12 cellular contexts compared by ENCODE assay signal in genomic region chr15:89330119-89330518, GRCh38. TPM values are rescaled to one million over a fixed set of nuclear protein-coding genes. Genes with fewer than 3 reads are reported as not detected.
A peak's percentile ranks its signal among the peaks of the same experiment; 100 is the strongest.
DNase-seq lines count a peak whose midpoint lies in the region; ATAC-seq lines count a peak whose summit lies in the region.
"Had no signal": no experiment of that assay in that cellular context is flagged by ENCODE, and none has a peak within 500 bp of the region (broad histone marks: within the 10 kb centered on the region; RNA-seq: fewer than 3 reads in every experiment).

No MANE protein-coding gene starts in this region.

- H3K27me3 Mint-ChIP-seq in activated naive CD4-positive, alpha-beta T cell treated with anti-CD3 and anti-CD28 coated beads, Interleukin-2, amount 50 U/mL, for 24 hours = peaks cover 2% of the 10 kb centered on the region
- no peaks in the 10 kb centered on the region for H3K27me3 Mint-ChIP-seq in activated T-helper 17 cell treated with anti-CD3 and anti-CD28 coated beads, Interleukin-2, amount 50 U/mL, for 72 hours
- H3K27me3 Mint-ChIP-seq: memory B cell had no signal

- H3K4me1 Mint-ChIP-seq in activated naive CD4-positive, alpha-beta T cell treated with anti-CD3 and anti-CD28 coated beads, Interleukin-2, amount 50 U/mL, for 24 hours = peaks cover 59% of the 10 kb centered on the region
- peaks cover 44% of the 10 kb centered on the region for H3K4me1 Mint-ChIP-seq in activated T-helper 17 cell treated with anti-CD3 and anti-CD28 coated beads, Interleukin-2, amount 50 U/mL, for 72 hours

- ATAC-seq in activated T-helper 17 cell treated with anti-CD3 and anti-CD28 coated beads, Interleukin-2, amount 50 U/mL, for 72 hours (replicated peaks) = no peak
- ATAC-seq in GM18868 (IDR thresholded peaks at IDR 0.05; ENCODE audit: unreplicated experiment) (no peak), HG03159 (IDR thresholded peaks at IDR 0.05; ENCODE audit: unreplicated experiment) (no peak)

- peak overlapping the region; percentile 86 for H3K4me3 Mint-ChIP-seq in activated naive CD4-positive, alpha-beta T cell treated with anti-CD3 and anti-CD28 coated beads, Interleukin-2, amount 50 U/mL, for 24 hours
- H3K4me3 Mint-ChIP-seq in activated T-helper 17 cell treated with anti-CD3 and anti-CD28 coated beads, Interleukin-2, amount 50 U/mL, for 72 hours = peak overlapping the region; percentile 79

- peaks cover 26% of the 10 kb centered on the region for H3K36me3 Mint-ChIP-seq in activated naive CD4-positive, alpha-beta T cell treated with anti-CD3 and anti-CD28 coated beads, Interleukin-2, amount 50 U/mL, for 24 hours
- H3K36me3 Mint-ChIP-seq in activated T-helper 17 cell treated with anti-CD3 and anti-CD28 coated beads, Interleukin-2, amount 50 U/mL, for 72 hours (ENCODE audit: low read depth) = peaks cover 92% of the 10 kb centered on the region

- no peak for DNase-seq in activated naive CD4-positive, alpha-beta T cell (lab: John Stamatoyannopoulos, UW)
- peak; percentile 76 for DNase-seq in mesenteric fat pad (ENCODE audit: low spot score)
- DNase-seq in pons (ENCODE audit: low spot score) = no peak
- no peak for DNase-seq in NCI-H2081 treated with DMSO at 0.1 percent for 48 hours (lab: John Stamatoyannopoulos, UW)
- DNase-seq: effector CD8-positive, alpha-beta T cell; stimulated activated CD4-positive, alpha-beta T cell treated with anti-CD3 and anti-CD28 coated beads, Interleukin-12 subunit alpha, Interleukin-12 subunit beta, amount 100 ng/mL, for 4 hours; testis had no signal

- peak overlapping the region; percentile 88 for H3K27ac Mint-ChIP-seq in activated naive CD4-positive, alpha-beta T cell treated with anti-CD3 and anti-CD28 coated beads, Interleukin-2, amount 50 U/mL, for 24 hours
- H3K27ac Mint-ChIP-seq in activated T-helper 17 cell treated with anti-CD3 and anti-CD28 coated beads, Interleukin-2, amount 50 U/mL, for 72 hours = peak overlapping the region; percentile 86
- H3K27ac Mint-ChIP-seq: memory B cell had no signal

- no peaks in the 10 kb centered on the region for H3K9me3 Mint-ChIP-seq in activated naive CD4-positive, alpha-beta T cell treated with anti-CD3 and anti-CD28 coated beads, Interleukin-2, amount 50 U/mL, for 24 hours
- H3K9me3 Mint-ChIP-seq in activated T-helper 17 cell treated with anti-CD3 and anti-CD28 coated beads, Interleukin-2, amount 50 U/mL, for 72 hours = peaks cover 5% of the 10 kb centered on the region

RNA-seq across cellular contexts. Expression of gene POLG, which starts 4.5 kb away (rescaled TPM):
- 10 to 100 TPM; 76.9 to 89.7 TPM for total RNA-seq in activated T-helper 17 cell treated with anti-CD3 and anti-CD28 coated beads, Interleukin-2, amount 50 U/mL, for 72 hours
- total RNA-seq in mesenteric fat pad = 67.1 TPM
